Comparison of ENCODE assay signal across 8 cellular contexts in the genomic region with DNA sequence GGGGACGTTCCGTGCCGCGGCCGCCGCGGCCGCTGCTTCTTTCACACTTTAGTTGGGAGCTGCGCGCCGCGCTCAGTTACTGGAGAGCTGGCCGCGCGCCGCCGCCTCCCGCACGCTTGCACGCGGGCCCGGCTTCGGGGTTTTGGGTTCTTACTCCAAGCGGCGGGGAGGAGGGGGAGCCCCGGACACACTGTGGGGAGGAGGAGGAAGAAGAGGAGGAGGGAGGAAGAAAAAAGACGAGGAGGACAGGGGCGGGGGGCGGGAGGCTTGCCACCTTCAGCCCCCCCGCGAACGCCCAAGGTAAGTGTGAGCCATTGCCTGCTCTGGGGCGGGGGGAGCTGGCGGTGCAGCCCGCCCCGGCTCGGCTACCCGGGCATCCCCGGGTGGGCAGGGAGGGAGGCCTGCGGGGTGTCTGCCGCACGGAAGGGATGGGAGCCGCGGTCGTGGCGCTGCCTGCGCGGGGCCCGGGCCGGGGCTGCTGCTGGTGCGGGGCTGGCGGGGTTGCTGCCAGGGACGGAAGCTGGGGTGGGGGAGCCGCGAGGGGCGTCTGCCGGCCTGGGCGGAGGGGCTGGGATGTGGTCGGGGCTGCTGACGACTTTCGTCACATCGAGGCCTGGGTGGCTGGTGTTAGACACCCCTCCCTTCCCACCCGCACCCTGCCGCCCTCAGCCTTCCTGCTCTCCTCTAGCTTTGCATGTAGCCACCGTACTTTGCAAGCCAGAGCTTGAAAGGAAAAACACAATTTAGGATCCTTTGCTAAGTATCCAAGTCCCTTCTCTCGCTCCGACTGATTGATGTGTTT. TPM values are rescaled to one million over a fixed set of nuclear protein-coding genes. Genes with fewer than 3 reads are reported as not detected.
DNase-seq lines count a peak whose midpoint lies in the region; ATAC-seq and TF ChIP-seq lines count a peak whose summit lies in the region.

No MANE protein-coding gene starts in this region.

- intact Hi-C loops in Calu3 (cut with micrococcal nuclease; ENCODE audit: unreplicated experiment): loop anchor here (2.0 kb wide), 1 partner anchor 96 kb away; no protein-coding TSS in a partner anchor

- no peak for TF ChIP-seq CTCF in Calu3 (IDR thresholded peaks at IDR 0.05; ENCODE audit: unreplicated experiment)
- TF ChIP-seq CTCF in HEK293 (tag by site-specific recombination; IDR thresholded peaks at IDR 0.05): no peak
- TF ChIP-seq CTCF in Peyer's patch (IDR thresholded peaks at IDR 0.05): no peak

- H3K27me3 ChIP-seq in Peyer's patch (no peaks in the 10 kb centered on the region), skeletal muscle satellite cell (ENCODE audit: control insufficient read depth, insufficient read depth, low read length) (no peaks in the 10 kb centered on the region)

- no peaks in the 10 kb centered on the region for H3K27me3 Mint-ChIP-seq in Calu3 (ENCODE audit: unreplicated experiment)

- CTCF ChIA-PET in Calu3 (lab: Charles Lee): interaction anchor here (0.6 to 2.9 kb wide), 18 partner anchors 9 to 336 kb away, joined by 3 to 16 read pairs (median 4); no protein-coding TSS in a partner anchor
- CTCF ChIA-PET in HEK293 (lab: Yijun Ruan, JAX): interaction anchor here (0.5 to 1.0 kb wide), 5 partner anchors 55 to 721 kb away, joined by 3 to 6 read pairs (median 4); no protein-coding TSS in a partner anchor

- no peak for ATAC-seq in GM18909 (IDR thresholded peaks at IDR 0.05; ENCODE audit: poor library complexity, unreplicated experiment)

- no TSS peak for BruUV-seq in Calu3 (replicated peaks; lab: Mats Ljungman, UMichigan)

- H3K9ac ChIP-seq in skeletal muscle satellite cell (ENCODE audit: low read depth, low read length): peak overlapping the region; percentile 86

- TF ChIP-seq POLR2A in Peyer's patch (IDR thresholded peaks at IDR 0.05): no peak

- peak overlapping the region; percentile 76 for H3K4me3 Mint-ChIP-seq in Calu3 (ENCODE audit: low read depth, unreplicated experiment)

- peak; percentile 23 for DNase-seq in Calu3
- DNase-seq in Peyer's patch: peak in 2 of 3 donors; percentile 61 to 66
- peak in 35 of 51 donors; percentile 3 to 76 (median 35) for DNase-seq in hypothalamus (lab: John Stamatoyannopoulos, UW)
- no peak for DNase-seq in DMS114 treated with DMSO at 0.1 percent for 48 hours (lab: John Stamatoyannopoulos, UW; ENCODE audit: unreplicated experiment)

- H3K4me1 Mint-ChIP-seq in Calu3 (ENCODE audit: low read depth, unreplicated experiment): peaks cover 19% of the 10 kb centered on the region

- H3K36me3 Mint-ChIP-seq in Calu3 (ENCODE audit: insufficient read depth, unreplicated experiment): peaks cover 29% of the 10 kb centered on the region

- H3K27ac ChIP-seq in HEK293 (ENCODE audit: extremely low read depth, low read depth, low read length): peak overlapping the region; percentile 90
- H3K27ac ChIP-seq in Peyer's patch: peak overlapping the region; percentile 75 to 97 (median 88)
- H3K27ac ChIP-seq in angular gyrus (ENCODE audit: low read depth, low read length): peak overlapping the region; percentile 57

- peaks cover 25% of the 10 kb centered on the region for H3K4me1 ChIP-seq in HEK293 (ENCODE audit: control insufficient read depth, insufficient read depth, low read length)
- H3K4me1 ChIP-seq in Peyer's patch: peaks cover 0 to 11% (median 4%) of the 10 kb centered on the region in 4 donors
- peaks cover 11% of the 10 kb centered on the region for H3K4me1 ChIP-seq in skeletal muscle satellite cell (ENCODE audit: control insufficient read depth, insufficient read depth, low read length)

- peak overlapping the region; percentile 16 for H3K27ac Mint-ChIP-seq in Calu3 (ENCODE audit: unreplicated experiment)

- no peaks in the 10 kb centered on the region for H3K9me3 Mint-ChIP-seq in Calu3 (ENCODE audit: low read depth, unreplicated experiment)

- POLR2A ChIA-PET in HEK293 (lab: Yijun Ruan, JAX): interaction anchor here (0.6 to 2.0 kb wide), 25 partner anchors 8 to 566 kb away, joined by 3 to 12 read pairs (median 4); a partner anchor contains a TSS

- H3K4me3 ChIP-seq in HEK293 (ENCODE audit: low read depth, low read length) (peak overlapping the region; percentile 88), Peyer's patch (peak overlapping the region; percentile 54 to 95 (median 84)), skeletal muscle satellite cell (ENCODE audit: low read length) (peak overlapping the region; percentile 92)

- no peaks in the 10 kb centered on the region for H3K36me3 ChIP-seq in HEK293 (ENCODE audit: control insufficient read depth in 2 of 2, insufficient read depth in 1 of 2, low read length in 2 of 2)
- H3K36me3 ChIP-seq in Peyer's patch: no peaks in the 10 kb centered on the region
- H3K36me3 ChIP-seq in skeletal muscle satellite cell (ENCODE audit: insufficient read depth, low read length): no peaks in the 10 kb centered on the region

- no peaks in the 10 kb centered on the region for H3K9me3 ChIP-seq in HEK293 (ENCODE audit: control insufficient read depth, insufficient read depth, low read depth, low read length)
- no peaks in the 10 kb centered on the region for H3K9me3 ChIP-seq in Peyer's patch
- no peaks in the 10 kb centered on the region for H3K9me3 ChIP-seq in skeletal muscle satellite cell (replicated peaks; ENCODE audit: low read length)

- H3K4me2 ChIP-seq in skeletal muscle satellite cell (ENCODE audit: low read length): peak overlapping the region; percentile 97

TF ChIP-seq in HEK293, 187 proteins besides CTCF, POLR2A, EP300 and RAD21 (continues in another document):
- TF ChIP-seq SALL2 (tag by site-specific recombination; IDR thresholded peaks at IDR 0.05; ENCODE audit: borderline replicate concordance) (no peak), ZNF660 (tag by site-specific recombination; IDR thresholded peaks at IDR 0.05) (0 out of 2 replicates have a peak, but pooled peaks have one; percentile 27), IKZF3 (tag by site-specific recombination; IDR thresholded peaks at IDR 0.05) (peak; percentile 89; the same call in 1 of the 2 replicates), ZFP41 (tag by site-specific recombination; IDR thresholded peaks at IDR 0.05; ENCODE audit: borderline replicate concordance) (no peak), KLF8 (tag by site-specific recombination; IDR thresholded peaks at IDR 0.05) (peak; percentile 22), GLI2 (tag by site-specific recombination; IDR thresholded peaks at IDR 0.05; ENCODE audit: borderline replicate concordance, low read depth) (no peak), SP3 (tag by site-specific recombination; IDR thresholded peaks at IDR 0.05) (peak; percentile 50), ZNF16 (tag by site-specific recombination; IDR thresholded peaks at IDR 0.05; ENCODE audit: low read depth) (peak; percentile 87), ZFP37 (tag by site-specific recombination; IDR thresholded peaks at IDR 0.05) (no peak; the same call in 1 of the 2 replicates), ZNF501 (tag by site-specific recombination; IDR thresholded peaks at IDR 0.05) (no peak)
- TF ChIP-seq, protein P1, sequence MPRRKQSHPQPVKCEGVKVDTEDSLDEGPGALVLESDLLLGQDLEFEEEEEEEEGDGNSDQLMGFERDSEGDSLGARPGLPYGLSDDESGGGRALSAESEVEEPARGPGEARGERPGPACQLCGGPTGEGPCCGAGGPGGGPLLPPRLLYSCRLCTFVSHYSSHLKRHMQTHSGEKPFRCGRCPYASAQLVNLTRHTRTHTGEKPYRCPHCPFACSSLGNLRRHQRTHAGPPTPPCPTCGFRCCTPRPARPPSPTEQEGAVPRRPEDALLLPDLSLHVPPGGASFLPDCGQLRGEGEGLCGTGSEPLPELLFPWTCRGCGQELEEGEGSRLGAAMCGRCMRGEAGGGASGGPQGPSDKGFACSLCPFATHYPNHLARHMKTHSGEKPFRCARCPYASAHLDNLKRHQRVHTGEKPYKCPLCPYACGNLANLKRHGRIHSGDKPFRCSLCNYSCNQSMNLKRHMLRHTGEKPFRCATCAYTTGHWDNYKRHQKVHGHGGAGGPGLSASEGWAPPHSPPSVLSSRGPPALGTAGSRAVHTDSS (tag by site-specific recombination; IDR thresholded peaks at IDR 0.05): peak; percentile 94
- TF ChIP-seq, protein P2, sequence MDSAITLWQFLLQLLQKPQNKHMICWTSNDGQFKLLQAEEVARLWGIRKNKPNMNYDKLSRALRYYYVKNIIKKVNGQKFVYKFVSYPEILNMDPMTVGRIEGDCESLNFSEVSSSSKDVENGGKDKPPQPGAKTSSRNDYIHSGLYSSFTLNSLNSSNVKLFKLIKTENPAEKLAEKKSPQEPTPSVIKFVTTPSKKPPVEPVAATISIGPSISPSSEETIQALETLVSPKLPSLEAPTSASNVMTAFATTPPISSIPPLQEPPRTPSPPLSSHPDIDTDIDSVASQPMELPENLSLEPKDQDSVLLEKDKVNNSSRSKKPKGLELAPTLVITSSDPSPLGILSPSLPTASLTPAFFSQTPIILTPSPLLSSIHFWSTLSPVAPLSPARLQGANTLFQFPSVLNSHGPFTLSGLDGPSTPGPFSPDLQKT (IDR thresholded peaks at IDR 0.05; ENCODE audit: borderline replicate concordance, low read depth, low read length): no peak
- TF ChIP-seq, protein P3, sequence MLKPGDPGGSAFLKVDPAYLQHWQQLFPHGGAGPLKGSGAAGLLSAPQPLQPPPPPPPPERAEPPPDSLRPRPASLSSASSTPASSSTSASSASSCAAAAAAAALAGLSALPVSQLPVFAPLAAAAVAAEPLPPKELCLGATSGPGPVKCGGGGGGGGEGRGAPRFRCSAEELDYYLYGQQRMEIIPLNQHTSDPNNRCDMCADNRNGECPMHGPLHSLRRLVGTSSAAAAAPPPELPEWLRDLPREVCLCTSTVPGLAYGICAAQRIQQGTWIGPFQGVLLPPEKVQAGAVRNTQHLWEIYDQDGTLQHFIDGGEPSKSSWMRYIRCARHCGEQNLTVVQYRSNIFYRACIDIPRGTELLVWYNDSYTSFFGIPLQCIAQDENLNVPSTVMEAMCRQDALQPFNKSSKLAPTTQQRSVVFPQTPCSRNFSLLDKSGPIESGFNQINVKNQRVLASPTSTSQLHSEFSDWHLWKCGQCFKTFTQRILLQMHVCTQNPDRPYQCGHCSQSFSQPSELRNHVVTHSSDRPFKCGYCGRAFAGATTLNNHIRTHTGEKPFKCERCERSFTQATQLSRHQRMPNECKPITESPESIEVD (tag by site-specific recombination; IDR thresholded peaks at IDR 0.05): 0 out of 2 replicates have a peak, but pooled peaks have one; percentile 3
- TF ChIP-seq, protein P4, sequence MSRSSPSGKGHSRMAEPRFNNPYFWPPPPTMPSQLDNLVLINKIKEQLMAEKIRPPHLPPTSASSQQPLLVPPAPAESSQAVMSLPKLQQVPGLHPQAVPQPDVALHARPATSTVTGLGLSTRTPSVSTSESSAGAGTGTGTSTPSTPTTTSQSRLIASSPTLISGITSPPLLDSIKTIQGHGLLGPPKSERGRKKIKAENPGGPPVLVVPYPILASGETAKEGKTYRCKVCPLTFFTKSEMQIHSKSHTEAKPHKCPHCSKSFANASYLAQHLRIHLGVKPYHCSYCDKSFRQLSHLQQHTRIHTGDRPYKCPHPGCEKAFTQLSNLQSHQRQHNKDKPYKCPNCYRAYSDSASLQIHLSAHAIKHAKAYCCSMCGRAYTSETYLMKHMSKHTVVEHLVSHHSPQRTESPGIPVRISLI (tag by site-specific recombination; IDR thresholded peaks at IDR 0.05): no peak

RNA-seq across cellular contexts. Expression of a gene that starts 0.4 kb away (rescaled TPM):
- total RNA-seq in Calu3 (2022): 16.9 and 20.6 TPM in 2 replicates
- 100 to 1,000 TPM in 1 of 4 donors, 10 to 100 TPM in 3; 36.3 to 115 (median 79.4) TPM for total RNA-seq in Peyer's patch
- total RNA-seq in skeletal muscle satellite cell (2012; rRNA removed): 5.3 and 9.6 TPM in 2 replicates
